ENCODE assay signal across 8 cellular contexts in the genomic region with DNA sequence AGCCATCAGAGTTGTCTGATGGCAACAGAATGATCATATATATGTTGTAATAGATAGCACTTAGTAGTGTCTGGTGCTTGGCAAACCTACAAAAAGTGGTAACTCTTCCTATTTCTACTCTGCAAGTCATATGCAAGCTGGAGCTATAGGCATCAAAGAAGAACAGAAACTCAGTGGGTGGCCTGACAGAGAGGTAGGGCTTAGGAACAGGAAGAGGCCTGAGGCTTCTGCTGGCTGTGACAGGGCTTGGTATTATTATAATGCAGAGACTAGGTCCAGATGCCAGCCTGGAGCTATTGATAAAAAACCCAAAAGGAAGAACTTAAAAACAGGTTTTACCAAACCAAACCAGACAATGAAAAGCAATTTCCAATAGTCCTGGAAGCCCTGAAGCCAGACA. TPM values are rescaled to one million over a fixed set of nuclear protein-coding genes. Genes with fewer than 3 reads are reported as not detected.
DNase-seq lines count a peak whose midpoint lies in the region; ATAC-seq and TF ChIP-seq lines count a peak whose summit lies in the region.

No MANE protein-coding gene starts in this region.

- H3K4me2 ChIP-seq in GM23338 (peak overlapping the region; percentile 65), MM.1S (ENCODE audit: low read depth, low read length) (peak overlapping the region; percentile 91)

- H3K9me3 ChIP-seq in MM.1S (replicated peaks; ENCODE audit: insufficient read depth, low read length): no peaks in the 10 kb centered on the region

- peaks cover 15% of the 10 kb centered on the region for H4K20me1 ChIP-seq in GM23338 (replicated peaks; ENCODE audit: insufficient read depth)
- H4K20me1 ChIP-seq in MM.1S (ENCODE audit: insufficient read depth, low read length): no peaks in the 10 kb centered on the region

- H3K27ac ChIP-seq in GM23338 (ENCODE audit: low read depth): peak overlapping the region; percentile 78
- H3K27ac ChIP-seq in MM.1S (ENCODE audit: low read length): peak overlapping the region; percentile 77

- peaks cover 21% of the 10 kb centered on the region; the same call in 1 of the 2 replicates for H3F3A ChIP-seq in GM23338 (replicated peaks; ENCODE audit: low read depth)
- H3F3A ChIP-seq in MM.1S (ENCODE audit: insufficient read depth, low read length): peaks cover 35% of the 10 kb centered on the region

- peaks cover 6% of the 10 kb centered on the region for H3K27me3 Mint-ChIP-seq in GM23338 (ENCODE audit: insufficient read depth, low read depth, poor library complexity)

- ATAC-seq in GM18520 (IDR thresholded peaks at IDR 0.05; ENCODE audit: unreplicated experiment) (peak; percentile 27), GM23338 (no peak)

- 0 out of 2 replicates have a peak overlapping the region, but pooled peaks have one; percentile 59 for H3K27ac Mint-ChIP-seq in GM23338

- H3K79me2 ChIP-seq in GM23338 (replicated peaks; ENCODE audit: insufficient read depth): no peaks in the 10 kb centered on the region
- peaks cover 4% of the 10 kb centered on the region for H3K79me2 ChIP-seq in MM.1S (ENCODE audit: low read length)

- H3K4me1 ChIP-seq in GM23338 (ENCODE audit: insufficient read depth): peaks cover 18% of the 10 kb centered on the region; the same call in 1 of the 2 replicates
- peaks cover 25% of the 10 kb centered on the region for H3K4me1 ChIP-seq in MM.1S (ENCODE audit: low read length)

- H2AFZ ChIP-seq in GM23338 (no peak overlapping the region), MM.1S (ENCODE audit: low read length) (peak overlapping the region; percentile 59; the same call in 1 of the 2 replicates)

- H3K4me1 Mint-ChIP-seq in GM23338: peaks cover 11% of the 10 kb centered on the region

- H3K36me3 Mint-ChIP-seq in GM23338 (ENCODE audit: low read depth): peaks cover 60% of the 10 kb centered on the region

- no peak overlapping the region; the same call in 2 of the 3 replicates for H3K4me3 Mint-ChIP-seq in GM23338

- no peaks in the 10 kb centered on the region for H3K9me3 Mint-ChIP-seq in GM23338

- no peaks in the 10 kb centered on the region for H3K27me3 ChIP-seq in GM23338 (ENCODE audit: insufficient read depth)
- H3K27me3 ChIP-seq in MM.1S (replicated peaks; ENCODE audit: insufficient read depth, low read length): no peaks in the 10 kb centered on the region

- H3K36me3 ChIP-seq in GM23338 (ENCODE audit: insufficient read depth) (peaks cover 25% of the 10 kb centered on the region), MM.1S (replicated peaks; ENCODE audit: insufficient read depth, low read length) (no peaks in the 10 kb centered on the region)

- H3K9me2 ChIP-seq in GM23338 (ENCODE audit: insufficient read depth): no peaks in the 10 kb centered on the region
- H3K9me2 ChIP-seq in MM.1S (replicated peaks; ENCODE audit: insufficient read depth, low read length): no peaks in the 10 kb centered on the region

- peak overlapping the region; percentile 27; the same call in 1 of the 2 replicates for H3K9ac ChIP-seq in MM.1S (ENCODE audit: low read length)

- H3K4me3 ChIP-seq in GM23338 (no peak overlapping the region), MM.1S (ENCODE audit: low read length) (peak overlapping the region; percentile 14)

- peak; percentile 34 for DNase-seq in GM23338 (ENCODE audit: low spot score)
- DNase-seq in MM.1S: peak; percentile 84
- peak; percentile 24 for DNase-seq in germinal center (ENCODE audit: low spot score)
- no peak for DNase-seq in SW480 (ENCODE audit: low spot score)
- no peak for DNase-seq in AML-193 (lab: John Stamatoyannopoulos, UW)
- DNase-seq in amniotic stem cell (lab: John Stamatoyannopoulos, UW): no peak
- DNase-seq in NCI-H1417 (lab: John Stamatoyannopoulos, UW): no peak

- TF ChIP-seq CTCF in GM23338 (conservative IDR thresholded peaks at IDR 0.05; ENCODE audit: low read depth in 2 of 2): no peak
- no peak for TF ChIP-seq CTCF in MM.1S (IDR thresholded peaks at IDR 0.05; ENCODE audit: low read length)

TF ChIP-seq in GM23338, 12 proteins besides CTCF, POLR2A, EP300 and RAD21 (continues in another document):
- TF ChIP-seq EZH2 (IDR thresholded peaks at IDR 0.05; ENCODE audit: low read depth, unreplicated experiment) (no peak), JUNB (IDR thresholded peaks at IDR 0.05; ENCODE audit: unreplicated experiment) (no peak)
- TF ChIP-seq, protein P1, sequence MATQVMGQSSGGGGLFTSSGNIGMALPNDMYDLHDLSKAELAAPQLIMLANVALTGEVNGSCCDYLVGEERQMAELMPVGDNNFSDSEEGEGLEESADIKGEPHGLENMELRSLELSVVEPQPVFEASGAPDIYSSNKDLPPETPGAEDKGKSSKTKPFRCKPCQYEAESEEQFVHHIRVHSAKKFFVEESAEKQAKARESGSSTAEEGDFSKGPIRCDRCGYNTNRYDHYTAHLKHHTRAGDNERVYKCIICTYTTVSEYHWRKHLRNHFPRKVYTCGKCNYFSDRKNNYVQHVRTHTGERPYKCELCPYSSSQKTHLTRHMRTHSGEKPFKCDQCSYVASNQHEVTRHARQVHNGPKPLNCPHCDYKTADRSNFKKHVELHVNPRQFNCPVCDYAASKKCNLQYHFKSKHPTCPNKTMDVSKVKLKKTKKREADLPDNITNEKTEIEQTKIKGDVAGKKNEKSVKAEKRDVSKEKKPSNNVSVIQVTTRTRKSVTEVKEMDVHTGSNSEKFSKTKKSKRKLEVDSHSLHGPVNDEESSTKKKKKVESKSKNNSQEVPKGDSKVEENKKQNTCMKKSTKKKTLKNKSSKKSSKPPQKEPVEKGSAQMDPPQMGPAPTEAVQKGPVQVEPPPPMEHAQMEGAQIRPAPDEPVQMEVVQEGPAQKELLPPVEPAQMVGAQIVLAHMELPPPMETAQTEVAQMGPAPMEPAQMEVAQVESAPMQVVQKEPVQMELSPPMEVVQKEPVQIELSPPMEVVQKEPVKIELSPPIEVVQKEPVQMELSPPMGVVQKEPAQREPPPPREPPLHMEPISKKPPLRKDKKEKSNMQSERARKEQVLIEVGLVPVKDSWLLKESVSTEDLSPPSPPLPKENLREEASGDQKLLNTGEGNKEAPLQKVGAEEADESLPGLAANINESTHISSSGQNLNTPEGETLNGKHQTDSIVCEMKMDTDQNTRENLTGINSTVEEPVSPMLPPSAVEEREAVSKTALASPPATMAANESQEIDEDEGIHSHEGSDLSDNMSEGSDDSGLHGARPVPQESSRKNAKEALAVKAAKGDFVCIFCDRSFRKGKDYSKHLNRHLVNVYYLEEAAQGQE (IDR thresholded peaks at IDR 0.05; ENCODE audit: unreplicated experiment): no peak

RNA-seq across cellular contexts. Expression of a gene that starts 4.4 kb away (rescaled TPM):
- total RNA-seq in GM23338 (2014; rRNA removed; shearing (Covaris generic)): 97.0 and 104 TPM in 2 replicates
- 42.9 and 43.5 TPM in 2 replicates for polyA plus RNA-seq in GM23338 (2016; fragmentation: Nextera tagmentation; extraction: Ambion mirVana)

RNA-seq across cellular contexts. Expression of a gene that starts 13.5 kb away (rescaled TPM):
- total RNA-seq in GM23338 (2014; rRNA removed; shearing (Covaris generic)): 74.6 and 90.0 TPM in 2 replicates
- polyA plus RNA-seq in GM23338 (2016; fragmentation: Nextera tagmentation; extraction: Ambion mirVana): 59.2 and 59.3 TPM in 2 replicates

RNA-seq across cellular contexts. Expression of a gene that starts 13.6 kb away (rescaled TPM):
- 30.6 and 34.6 TPM in 2 replicates for total RNA-seq in GM23338 (2014; rRNA removed; shearing (Covaris generic))
- polyA plus RNA-seq in GM23338 (2016; fragmentation: Nextera tagmentation; extraction: Ambion mirVana): 18.6 and 20.4 TPM in 2 replicates

RNA-seq across cellular contexts. Expression of a gene that starts 28.0 kb away (rescaled TPM):
- total RNA-seq in GM23338 (2014; rRNA removed; shearing (Covaris generic)): 28.7 and 46.6 TPM in 2 replicates
- 17.9 and 24.7 TPM in 2 replicates for polyA plus RNA-seq in GM23338 (2016; fragmentation: Nextera tagmentation; extraction: Ambion mirVana)

RNA-seq across cellular contexts. Expression of a gene that starts 58.8 kb away (rescaled TPM):
- 32.8 and 33.2 TPM in 2 replicates for total RNA-seq in GM23338 (2014; rRNA removed; shearing (Covaris generic))
- polyA plus RNA-seq in GM23338 (2016; fragmentation: Nextera tagmentation; extraction: Ambion mirVana): 18.4 and 21.5 TPM in 2 replicates

Comparison
In these comparisons a context has a peak if more than half of its experiments do, and no peak if none do; other contexts are left out.
1. DNase-seq: peak in GM23338 (single experiment), MM.1S (single experiment) and germinal center (single experiment); none in SW480 (single experiment), AML-193 (0 of 2), amniotic stem cell (single experiment) and NCI-H1417 (0 of 3).